In the genomic region with DNA sequence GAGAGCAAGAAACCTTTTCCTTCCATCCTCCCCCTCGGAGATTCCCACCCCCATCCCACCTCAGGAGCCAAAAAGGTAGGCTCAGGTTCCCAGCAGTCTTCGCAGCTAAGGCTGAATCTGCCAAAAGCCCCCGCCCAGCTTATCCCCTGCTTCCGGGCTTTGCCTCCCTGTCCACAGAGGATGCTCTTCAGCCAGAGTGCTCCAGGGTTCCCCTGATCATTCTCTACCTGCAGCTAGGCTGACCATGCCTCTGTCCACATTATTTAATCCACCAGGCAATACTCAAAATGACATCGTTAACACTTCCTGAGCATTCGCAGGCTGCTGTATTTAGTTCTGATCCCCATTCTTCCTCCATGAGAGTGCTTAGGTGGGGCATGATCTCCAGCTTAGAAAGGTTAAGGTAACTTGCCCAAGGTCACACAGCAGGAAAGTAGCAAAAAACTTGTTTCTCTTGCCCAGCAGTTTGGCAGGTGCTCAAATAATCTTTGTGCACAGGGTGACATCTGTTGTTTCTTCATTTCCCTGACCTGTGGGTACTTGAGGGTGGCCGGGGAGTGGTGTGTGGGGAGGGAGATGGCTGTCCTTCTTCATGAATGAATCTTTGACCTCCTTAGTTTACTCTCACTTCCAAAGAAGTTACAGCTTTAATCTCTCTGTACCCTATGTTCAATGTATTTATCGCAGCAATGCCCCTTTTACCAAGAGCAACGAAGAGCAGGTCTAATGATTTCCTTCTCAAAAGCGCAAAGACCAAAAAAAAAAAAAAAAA, we compare ENCODE assay signal across 8 cellular contexts. TPM values are rescaled to one million over a fixed set of nuclear protein-coding genes. Genes with fewer than 3 reads are reported as not detected.
DNase-seq lines count a peak whose midpoint lies in the region; ATAC-seq and TF ChIP-seq lines count a peak whose summit lies in the region.

No MANE protein-coding gene starts in this region.

- H3K4me3 ChIP-seq in HFF-Myc (replicated peaks; ENCODE audit: low read depth, low read length) (peak overlapping the region; percentile 63), ascending aorta (peak overlapping the region; percentile 86 to 99), lower leg skin (ENCODE audit: low read depth, poor library complexity, severe bottlenecking) (peak overlapping the region; percentile 35), uterus (peak overlapping the region; percentile 78 to 86)

- WGBS in lower leg skin, 2 donors: 25 to 34% methylated on average over 10 of the region's 10 CpGs

- DNase-seq in HFF-Myc (ENCODE audit: extremely low read depth, low read depth) (no peak), ascending aorta (ENCODE audit: low spot score in 2 of 2) (no peak), lower leg skin (ENCODE audit: low spot score in 2 of 2) (peak in 1 of 2 donors; percentile 81), uterus (no peak), AG08395 (ENCODE audit: low spot score) (no peak)
- no peak for DNase-seq in stimulated activated CD4-positive, alpha-beta T cell treated with anti-CD3 and anti-CD28 coated beads, Interleukin-12 subunit alpha, Interleukin-12 subunit beta, amount 100 ng/mL, for 4 hours

- H3K27me3 ChIP-seq in ascending aorta: no peaks in the 10 kb centered on the region
- no peaks in the 10 kb centered on the region for H3K27me3 ChIP-seq in uterus

- TF ChIP-seq CTCF in C4-2B (conservative IDR thresholded peaks at IDR 0.05) (no peak), HFF-Myc (IDR thresholded peaks at IDR 0.05; ENCODE audit: low read depth, low read length, missing control alignments) (no peak), ascending aorta (IDR thresholded peaks at IDR 0.05) (no peak), lower leg skin (IDR thresholded peaks at IDR 0.05) (no peak), uterus (IDR thresholded peaks at IDR 0.05) (no peak)

- intact Hi-C loops in ascending aorta (cut with DNase I): loop anchor here (10.0 kb wide), 2 partner anchors 202 to 1202 kb away; partner anchors contain the start of genes ATP5MC1 and SP2
- intact Hi-C loops in lower leg skin (cut with DNase I; ENCODE audit: low total_unique reads): no loop called here
- intact Hi-C loops in uterus (cut with DNase I; ENCODE audit: low total_unique reads): no loop called here

- ATAC-seq in GM21367 (IDR thresholded peaks at IDR 0.05; ENCODE audit: unreplicated experiment): no peak

- H3K36me3 ChIP-seq in ascending aorta: no peaks in the 10 kb centered on the region
- no peaks in the 10 kb centered on the region for H3K36me3 ChIP-seq in uterus

- TF ChIP-seq POLR2A in lower leg skin (IDR thresholded peaks at IDR 0.05) (no peak), uterus (IDR thresholded peaks at IDR 0.05) (no peak)

- peaks cover 4 to 10% of the 10 kb centered on the region in 2 donors for H3K4me1 ChIP-seq in ascending aorta
- H3K4me1 ChIP-seq in uterus: peaks cover 0 to 3% of the 10 kb centered on the region in 2 donors

- H3K27ac ChIP-seq in C4-2B (peak overlapping the region; percentile 93), ascending aorta (no peak overlapping the region), uterus (peak overlapping the region; percentile 84 to 88)

- H3K9me3 ChIP-seq in ascending aorta (no peaks in the 10 kb centered on the region), uterus (no peaks in the 10 kb centered on the region)

RNA-seq across cellular contexts. Expression of gene TBKBP1, which starts 0.9 kb away (rescaled TPM):
- 18.3 TPM for total RNA-seq in ascending aorta
- 10 to 100 TPM in 2 of 4 donors, 1 to 10 TPM in 2; 7.1 to 14.7 (median 9.3) TPM for total RNA-seq in lower leg skin
- 10 to 100 TPM in 2 of 4 donors, 1 to 10 TPM in 2; 2.6 to 24.8 (median 10.7) TPM for total RNA-seq in uterus

RNA-seq across cellular contexts. Expression of gene TBX21, which starts 40.0 kb away (rescaled TPM):
- total RNA-seq in ascending aorta: not detected
- 1 to 10 TPM in 2 of 4 donors, under 1 TPM in 1, not detected in 1; 0.12 to 1.9 (median 1.2) TPM for total RNA-seq in lower leg skin
- total RNA-seq in uterus: under 1 TPM in 2 of 4 donors, not detected in 2; 0.49 to 0.51 TPM

RNA-seq across cellular contexts. Expression of gene KPNB1, which starts 43.4 kb away (rescaled TPM):
- total RNA-seq in ascending aorta (261 TPM), lower leg skin (100 to 1,000 TPM; 114 to 189 (median 124) TPM), uterus (100 to 1,000 TPM in 3 of 4 donors, 10 to 100 TPM in 1; 55.6 to 313 (median 209) TPM)

Comparison
In these comparisons a context has a peak if more than half of its experiments do, and no peak if none do; other contexts are left out.
1. H3K27ac ChIP-seq: peak in C4-2B (single experiment) and uterus (2 of 2); none in ascending aorta (0 of 2).
2. H3K4me3 ChIP-seq: peak in every context shown above with its lines; median percentile 92 in ascending aorta; 82 in uterus; 63 in HFF-Myc; 35 in lower leg skin.